In genomic region chr19:13001502-13002388, GRCh38 we compare ENCODE assay signal across 10 cellular contexts. TPM values are rescaled to one million over a fixed set of nuclear protein-coding genes. Genes with fewer than 3 reads are reported as not detected.
A peak's percentile ranks its signal among the peaks of the same experiment; 100 is the strongest.
DNase-seq lines count a peak whose midpoint lies in the region; ATAC-seq and TF ChIP-seq lines count a peak whose summit lies in the region.
"Had no signal": no experiment of that assay in that cellular context is flagged by ENCODE, and none has a peak within 500 bp of the region (broad histone marks: within the 10 kb centered on the region; RNA-seq: fewer than 3 reads in every experiment).

No MANE protein-coding gene starts in this region.

- H3K27ac ChIP-seq in Peyer's patch (peak overlapping the region; percentile 22 to 89 (median 66)), testis (peak overlapping the region; percentile 72 to 86)

- peaks cover 0 to 6% (median 0%) of the 10 kb centered on the region in 3 donors for H3K36me3 ChIP-seq in Peyer's patch
- H3K36me3 ChIP-seq in mucosa of descending colon (ENCODE audit: low read depth), result no peaks in the 10 kb centered on the region
- no peaks in the 10 kb centered on the region for H3K36me3 ChIP-seq in testis (ENCODE audit: low read depth, missing control alignments)

- H3K27me3 ChIP-seq in Peyer's patch, result no peaks in the 10 kb centered on the region
- H3K27me3 ChIP-seq in testis, result no peaks in the 10 kb centered on the region

- H3K9me3 ChIP-seq in Peyer's patch (no peaks in the 10 kb centered on the region), mucosa of descending colon (no peaks in the 10 kb centered on the region), testis (no peaks in the 10 kb centered on the region)

- H3K4me1 ChIP-seq in Peyer's patch, result peaks cover 0 to 41% (median 0%) of the 10 kb centered on the region in 4 donors
- peaks cover 7% of the 10 kb centered on the region for H3K4me1 ChIP-seq in mucosa of descending colon (ENCODE audit: low read depth)
- peaks cover 34% of the 10 kb centered on the region for H3K4me1 ChIP-seq in testis

- no peak for TF ChIP-seq POLR2A in Peyer's patch (IDR thresholded peaks at IDR 0.05)
- TF ChIP-seq POLR2A in testis (IDR thresholded peaks at IDR 0.05), result no peak

- DNase-seq in Peyer's patch, result no peak
- DNase-seq in fibroblast of gingiva (ENCODE audit: low read depth), result peak; percentile 82
- DNase-seq in mucosa of descending colon, result peak in 2 of 3 donors; percentile 43 to 59
- DNase-seq in testis, result peak; percentile 77
- no peak for DNase-seq in stimulated activated CD4-positive, alpha-beta T cell treated with anti-CD3 and anti-CD28 coated beads, Interleukin-1b, Interleukin-23, amount 100 ng/mL, for 48 hours
- DNase-seq in SHP77 (lab: John Stamatoyannopoulos, UW), result no peak
- DNase-seq: NCI-H345; stimulated activated CD4-positive, alpha-beta T cell treated with anti-CD3 and anti-CD28 coated beads, Interleukin-2, amount 100 ng/mL, for 48 hours had no signal

- H3K4me3 ChIP-seq in Peyer's patch (peak overlapping the region in 3 of 4 donors; percentile 22 to 34 (median 34)), mucosa of descending colon (no peak overlapping the region), testis (no peak overlapping the region)

- intact Hi-C loops in mucosa of descending colon (cut with DNase I, micrococcal nuclease) (no loop called here), testis (cut with DNase I; ENCODE audit: low total_unique reads) (no loop called here)

- 45 to 48% methylated on average over 21 to 48 of the region's 48 CpGs for WGBS in testis, 2 donors

- TF ChIP-seq CTCF in Peyer's patch (IDR thresholded peaks at IDR 0.05) (no peak), mucosa of descending colon (IDR thresholded peaks at IDR 0.05) (no peak), testis (IDR thresholded peaks at IDR 0.05) (no peak)

- peak; percentile 18 for ATAC-seq in mucosa of descending colon
- no peak for ATAC-seq in GM18867 (IDR thresholded peaks at IDR 0.05; ENCODE audit: unreplicated experiment)
- ATAC-seq in HG03175 (IDR thresholded peaks at IDR 0.05; ENCODE audit: unreplicated experiment), result no peak

RNA-seq across cellular contexts. Expression of gene NFIX, which starts 6.5 kb away (rescaled TPM):
- total RNA-seq in Peyer's patch (10 to 100 TPM; 13.5 to 56.9 (median 40.0) TPM), mucosa of descending colon (100 to 1,000 TPM in 1 of 3 donors, 10 to 100 TPM in 2; 59.4 to 238 (median 64.6) TPM), testis (10 to 100 TPM; 51.7 to 62.4 TPM)
- 47.4 TPM for polyA plus RNA-seq in testis (ENCODE audit: insufficient read depth, low read depth, low replicate concordance)

RNA-seq across cellular contexts. Expression of gene DAND5, which starts 32.4 kb away (rescaled TPM):
- total RNA-seq in Peyer's patch, result 1 to 10 TPM in 1 of 4 donors, not detected in 3; 2.1 TPM
- total RNA-seq in mucosa of descending colon, result 1 to 10 TPM in 1 of 3 donors, under 1 TPM in 1, not detected in 1; 0.34 to 1.1 TPM
- 1 to 10 TPM; 1.4 to 2.8 TPM for total RNA-seq in testis
- polyA plus RNA-seq in testis (ENCODE audit: insufficient read depth, low read depth, low replicate concordance), result 0.16 TPM

RNA-seq across cellular contexts. Expression of gene GADD45GIP1, which starts 44.7 kb away (rescaled TPM):
- total RNA-seq in Peyer's patch (10 to 100 TPM; 12.5 to 43.7 (median 15.6) TPM), mucosa of descending colon (10 to 100 TPM in 2 of 3 donors, 1 to 10 TPM in 1; 10.0 to 16.4 (median 14.1) TPM), testis (10 to 100 TPM; 32.2 to 39.8 TPM)
- 21.6 TPM for polyA plus RNA-seq in testis (ENCODE audit: insufficient read depth, low read depth, low replicate concordance)

RNA-seq across cellular contexts. Expression of gene RAD23A, which starts 56.1 kb away (rescaled TPM):
- 10 to 100 TPM; 54.1 to 86.5 (median 75.3) TPM for total RNA-seq in Peyer's patch
- 100 to 1,000 TPM in 1 of 3 donors, 10 to 100 TPM in 2; 76.4 to 117 (median 81.4) TPM for total RNA-seq in mucosa of descending colon
- 100 to 1,000 TPM; 114 to 136 TPM for total RNA-seq in testis
- 174 TPM for polyA plus RNA-seq in testis (ENCODE audit: insufficient read depth, low read depth, low replicate concordance)

Comparison
In these comparisons a context has a peak if more than half of its experiments do, and no peak if none do; other contexts are left out.
1. DNase-seq: peak in fibroblast of gingiva (single experiment), mucosa of descending colon (2 of 3) and testis (single experiment); none in Peyer's patch (0 of 3), stimulated activated CD4-positive, alpha-beta T cell treated with anti-CD3 and anti-CD28 coated beads, Interleukin-1b, Interleukin-23, amount 100 ng/mL, for 48 hours (single experiment) and SHP77 (0 of 2).
2. H3K4me3 ChIP-seq: peak in Peyer's patch (3 of 4); none in mucosa of descending colon (single experiment) and testis (0 of 2).